Comparison of ENCODE assay signal across 14 cellular contexts in genomic region chr4:38869511-38869910, GRCh38. TPM values are rescaled to one million over a fixed set of nuclear protein-coding genes. Genes with fewer than 3 reads are reported as not detected.
DNase-seq lines count a peak whose midpoint lies in the region; ATAC-seq and TF ChIP-seq lines count a peak whose summit lies in the region.
"Had no signal": no experiment of that assay in that cellular context is flagged by ENCODE, and none has a peak within 500 bp of the region (broad histone marks: within the 10 kb centered on the region; RNA-seq: fewer than 3 reads in every experiment).

No MANE protein-coding gene starts in this region.

- H3K36me3 ChIP-seq in GM23248 (ENCODE audit: low read depth) (peaks cover 10% of the 10 kb centered on the region; the same call in 1 of the 2 replicates), body of pancreas (replicated peaks in 1 of 2; ENCODE audit: insufficient read depth in 1 of 2, low read depth in 2 of 2) (no peaks in the 10 kb centered on the region), right lobe of liver (peaks cover 0 to 8% (median 2%) of the 10 kb centered on the region in 4 donors), suprapubic skin (no peaks in the 10 kb centered on the region)

- H3K9me2 ChIP-seq in GM23248 (ENCODE audit: insufficient read depth): no peaks in the 10 kb centered on the region

- peaks cover 9% of the 10 kb centered on the region; the same call in 1 of the 2 replicates for H4K20me1 ChIP-seq in GM23248 (ENCODE audit: insufficient read depth)

- H3K4me3 ChIP-seq in GM23248 (peak overlapping the region; percentile 90), body of pancreas (no peak overlapping the region), right lobe of liver (peak overlapping the region in 2 of 3 donors; percentile 65 to 75), suprapubic skin (peak overlapping the region; percentile 61)

- H3K4me1 ChIP-seq in GM23248 (ENCODE audit: insufficient read depth) (peaks cover 59% of the 10 kb centered on the region), body of pancreas (peaks cover 55% of the 10 kb centered on the region), right lobe of liver (peaks cover 0 to 62% (median 18%) of the 10 kb centered on the region in 4 donors), suprapubic skin (peaks cover 58% of the 10 kb centered on the region)

- TF ChIP-seq CTCF in body of pancreas (IDR thresholded peaks at IDR 0.05): no peak
- TF ChIP-seq CTCF in right lobe of liver (IDR thresholded peaks at IDR 0.05): no peak
- TF ChIP-seq CTCF in suprapubic skin (IDR thresholded peaks at IDR 0.05): no peak
- no peak for TF ChIP-seq CTCF in GM20000 (IDR thresholded peaks at IDR 0.05; ENCODE audit: extremely low read depth, missing control alignments)

- WGBS in GM23248 (ENCODE audit: low coverage in 1 of 2, low lambda C conversion rate in 2 of 2, missing lambda C conversion rate in 2 of 2), 2 experiments: 36 to 40% methylated on average over 2 of the region's 2 CpGs
- WGBS in body of pancreas, 2 donors: 48 to 49% methylated on average over 2 of the region's 2 CpGs
- WGBS in right lobe of liver (ENCODE audit: insufficient coverage, low coverage, low lambda C conversion rate, missing lambda C conversion rate): 24% methylated on average over 2 of the region's 2 CpGs
- 47% methylated on average over 2 of the region's 2 CpGs for WGBS in suprapubic skin

- peak overlapping the region; percentile 97 for H3K4me2 ChIP-seq in GM23248 (ENCODE audit: unreplicated experiment)

- DNase-seq in GM23248 (peak; percentile 68), body of pancreas (no peak), right lobe of liver (no peak), suprapubic skin (ENCODE audit: low spot score in 2 of 2) (no peak), GM20000 (ENCODE audit: low spot score) (no peak)
- DNase-seq in activated CD8-positive, alpha-beta memory T cell treated with anti-CD3 and anti-CD28 coated beads for 24 hours: no peak
- DNase-seq: activated T-cell treated with anti-CD3 and anti-CD28 coated beads, Interleukin-2, amount 50 U/mL, for 72 hours; hypothalamus; NCI-H1092; NCI-H510A; SHP77 treated with DMSO at 0.1 percent for 48 hours had no signal

- intact Hi-C loops in body of pancreas (cut with DNase I) (no loop called here), right lobe of liver (cut with DNase I) (no loop called here)

- H3K9ac ChIP-seq in GM23248: peak overlapping the region; percentile 100

- no peak overlapping the region for H2AFZ ChIP-seq in GM23248

- TF ChIP-seq POLR2A in body of pancreas (IDR thresholded peaks at IDR 0.05) (no peak), right lobe of liver (IDR thresholded peaks at IDR 0.05) (no peak), suprapubic skin (IDR thresholded peaks at IDR 0.05) (no peak)

- H3F3A ChIP-seq in GM23248 (ENCODE audit: insufficient read depth): peaks cover 44% of the 10 kb centered on the region

- H3K27ac ChIP-seq in GM23248 (peak overlapping the region; percentile 97), body of pancreas (peak overlapping the region in 3 of 4 donors; percentile 82 to 94 (median 92)), right lobe of liver (peak overlapping the region; percentile 94 to 98 (median 97)), suprapubic skin (peak overlapping the region; percentile 90)

- TF ChIP-seq EP300 in suprapubic skin (IDR thresholded peaks at IDR 0.05): no peak

- in situ Hi-C loops in GM23248 (cut with MboI): no loop called here

- H3K27me3 ChIP-seq in GM23248 (replicated peaks; ENCODE audit: insufficient read depth) (no peaks in the 10 kb centered on the region), body of pancreas (no peaks in the 10 kb centered on the region), right lobe of liver (no peaks in the 10 kb centered on the region), suprapubic skin (no peaks in the 10 kb centered on the region)

- peaks cover 68% of the 10 kb centered on the region for H3K79me2 ChIP-seq in GM23248 (ENCODE audit: insufficient read depth)

- ATAC-seq in body of pancreas (no peak), right lobe of liver (no peak), GM19463 (IDR thresholded peaks at IDR 0.05; ENCODE audit: unreplicated experiment) (no peak), esophagus mucosa (no peak)
- ATAC-seq: activated CD4-positive, CD25-positive, alpha-beta regulatory T cell treated with anti-CD3 and anti-CD28 coated beads, Interleukin-2, amount 50 U/mL, for 24 hours; activated T-cell treated with anti-CD3 and anti-CD28 coated beads, Interleukin-2, amount 50 U/mL, for 72 hours had no signal

- no peaks in the 10 kb centered on the region for H3K9me3 ChIP-seq in GM23248 (ENCODE audit: low read depth)
- H3K9me3 ChIP-seq in body of pancreas: no peaks in the 10 kb centered on the region
- no peaks in the 10 kb centered on the region for H3K9me3 ChIP-seq in right lobe of liver
- no peaks in the 10 kb centered on the region for H3K9me3 ChIP-seq in suprapubic skin

RNA-seq across cellular contexts. Expression of gene FAM114A1, which starts 1.9 kb away (rescaled TPM):
- 300 and 318 TPM in 2 replicates for total RNA-seq in GM23248 (2014; rRNA removed; shearing (Covaris generic))
- 237 and 238 TPM in 2 replicates for polyA plus RNA-seq in GM23248 (2016; fragmentation: Nextera tagmentation; extraction: Ambion mirVana)
- 10 to 100 TPM; 30.6 to 43.2 TPM for total RNA-seq in body of pancreas
- total RNA-seq in right lobe of liver: 10 to 100 TPM; 55.3 to 88.9 (median 69.4) TPM
- total RNA-seq in suprapubic skin: 10 to 100 TPM; 36.9 to 85.9 (median 44.5) TPM
- 33.2 TPM for total RNA-seq in esophagus mucosa

RNA-seq across cellular contexts. Expression of gene TLR6, which starts 12.9 kb away (rescaled TPM):
- 0.76 and 3.4 TPM in 2 replicates for total RNA-seq in GM23248 (2014; rRNA removed; shearing (Covaris generic))
- 0.36 and 0.37 TPM in 2 replicates for polyA plus RNA-seq in GM23248 (2016; fragmentation: Nextera tagmentation; extraction: Ambion mirVana)
- total RNA-seq in body of pancreas: 1 to 10 TPM in 1 of 2 donors, under 1 TPM in 1; 0.99 to 1.8 TPM
- 1 to 10 TPM; 1.2 to 3.4 (median 2.4) TPM for total RNA-seq in right lobe of liver
- total RNA-seq in suprapubic skin: 1 to 10 TPM; 2.1 to 6.4 (median 2.5) TPM
- total RNA-seq in esophagus mucosa: 1.6 TPM

Comparison
In these comparisons a context has a peak if more than half of its experiments do, and no peak if none do; other contexts are left out.
1. H3K4me3 ChIP-seq: peak in GM23248 (single experiment), right lobe of liver (2 of 3) and suprapubic skin (single experiment); none in body of pancreas (0 of 2).
2. Peak in every context shown above with its lines, with median percentiles within 50 percentile points of each other: H3K27ac ChIP-seq.